Comparison of ENCODE assay signal across 1 cellular context in the genomic region with DNA sequence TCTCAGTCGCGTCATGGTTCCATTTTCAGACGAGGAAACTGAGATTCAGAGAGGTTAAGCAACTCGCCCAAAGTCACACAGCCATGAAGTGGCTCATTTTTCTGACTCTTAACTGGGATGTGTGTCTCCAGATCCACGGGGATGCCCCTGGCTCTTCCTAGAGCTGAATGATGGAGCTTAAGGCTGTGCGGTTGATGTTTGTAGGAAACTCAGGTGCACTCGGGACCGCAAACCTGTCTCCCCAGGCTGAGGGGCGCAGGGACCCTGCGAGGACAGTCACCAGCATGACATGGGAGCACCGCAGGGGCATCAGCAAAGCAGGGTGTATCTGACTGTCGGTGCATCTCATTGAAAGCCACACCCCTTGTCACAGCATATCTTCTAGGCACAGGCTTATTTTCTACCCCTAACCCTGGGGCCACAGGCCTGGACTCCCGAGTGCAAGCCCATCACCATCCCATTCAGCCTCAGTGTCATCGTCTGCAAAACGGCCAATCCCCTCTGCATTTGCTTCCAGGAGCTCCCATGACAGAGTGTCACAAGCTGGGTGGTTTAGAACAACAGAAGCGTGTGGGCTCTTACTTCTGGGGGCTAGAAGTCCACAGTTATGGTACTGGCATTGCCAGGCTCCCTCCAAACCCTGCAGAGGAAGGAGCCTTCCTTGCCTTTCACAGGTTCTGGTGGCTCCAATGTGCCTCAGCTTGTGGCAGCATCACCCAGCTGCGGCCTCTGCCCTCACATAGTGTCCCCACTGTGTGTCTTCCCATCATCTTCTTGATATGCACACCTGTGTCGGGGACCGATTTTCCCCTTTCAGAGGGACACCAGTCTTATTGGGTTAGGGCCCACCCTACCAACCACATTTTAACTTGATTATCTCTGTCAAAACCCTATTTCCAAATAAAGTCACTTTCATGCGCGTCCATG.
TF ChIP-seq lines count a peak whose summit lies in the region.

No MANE protein-coding gene starts in this region.

TF ChIP-seq in H1, 55 proteins besides CTCF, POLR2A, EP300 and RAD21:
- TF ChIP-seq JUN (IDR thresholded peaks at IDR 0.05; ENCODE audit: low read depth, low read length) (no peak), FOSL1 (IDR thresholded peaks at IDR 0.05; ENCODE audit: insufficient read depth, low read depth, low read length) (no peak), GTF2F1 (IDR thresholded peaks at IDR 0.05; ENCODE audit: borderline replicate concordance, low read depth, low read length) (no peak), KDM1A (IDR thresholded peaks at IDR 0.05; ENCODE audit: borderline replicate concordance, low read length) (peak; percentile 89; the same call in 1 of the 2 replicates), RXRA (IDR thresholded peaks at IDR 0.05; ENCODE audit: insufficient read depth, low read depth, low read length) (no peak), CBX8 (IDR thresholded peaks at IDR 0.05; ENCODE audit: borderline replicate concordance, low read depth, low read length) (no peak), HDAC2 (IDR thresholded peaks at IDR 0.05; ENCODE audit: borderline replicate concordance in 1 of 2, low read depth in 2 of 2, low read length in 2 of 2) (0 out of 4 replicates have a peak, but pooled peaks of 1 of the 2 experiments have one; percentile 65)
